ENCODE assay signal across 2 cellular contexts in genomic region chr3:72613871-72614270, GRCh38.
A peak's percentile ranks its signal among the peaks of the same experiment; 100 is the strongest.
TF ChIP-seq lines count a peak whose summit lies in the region.

No MANE protein-coding gene starts in this region.

TF ChIP-seq in HCT116, 20 proteins besides CTCF, POLR2A, EP300 and RAD21 (continued from another document):
- TF ChIP-seq REST (IDR thresholded peaks at IDR 0.05; ENCODE audit: low read depth) (no peak), ZFX (IDR thresholded peaks at IDR 0.05) (no peak), POLR2AphosphoS5 (IDR thresholded peaks at IDR 0.05; ENCODE audit: low read depth, low read length) (no peak), CBX3 (IDR thresholded peaks at IDR 0.05; ENCODE audit: low read depth) (no peak), ELF1 (IDR thresholded peaks at IDR 0.05; ENCODE audit: borderline replicate concordance, low read depth) (no peak), CEBPB (IDR thresholded peaks at IDR 0.05; ENCODE audit: low read depth) (no peak), MAX (IDR thresholded peaks at IDR 0.05) (no peak), ZBTB33 (IDR thresholded peaks at IDR 0.05; ENCODE audit: extremely low read depth, insufficient replicate concordance, low read length) (no peak), EGR1 (IDR thresholded peaks at IDR 0.05; ENCODE audit: low read depth) (no peak), YY1 (IDR thresholded peaks at IDR 0.05; ENCODE audit: extremely low read depth, insufficient replicate concordance, low read depth, low read length) (no peak), EZH2 (IDR thresholded peaks at IDR 0.05) (no peak), ZNF274 (IDR thresholded peaks at IDR 0.05; ENCODE audit: low read depth, low read length) (no peak), JUND (IDR thresholded peaks at IDR 0.05) (no peak), ATF3 (IDR thresholded peaks at IDR 0.05) (no peak), FOSL1 (IDR thresholded peaks at IDR 0.05; ENCODE audit: low read depth) (no peak)

TF ChIP-seq in GM12878, 131 proteins besides CTCF, POLR2A, EP300 and RAD21 (continued from another document):
- TF ChIP-seq FOS (IDR thresholded peaks at IDR 0.05; ENCODE audit: borderline replicate concordance, extremely low read depth, insufficient read length) (no peak), YY1 (IDR thresholded peaks at IDR 0.05; ENCODE audit: low read depth, low read length) (0 out of 2 replicates have a peak, but pooled peaks have one; percentile 23)
